Comparison of ENCODE assay signal across 20 cellular contexts in the genomic region with DNA sequence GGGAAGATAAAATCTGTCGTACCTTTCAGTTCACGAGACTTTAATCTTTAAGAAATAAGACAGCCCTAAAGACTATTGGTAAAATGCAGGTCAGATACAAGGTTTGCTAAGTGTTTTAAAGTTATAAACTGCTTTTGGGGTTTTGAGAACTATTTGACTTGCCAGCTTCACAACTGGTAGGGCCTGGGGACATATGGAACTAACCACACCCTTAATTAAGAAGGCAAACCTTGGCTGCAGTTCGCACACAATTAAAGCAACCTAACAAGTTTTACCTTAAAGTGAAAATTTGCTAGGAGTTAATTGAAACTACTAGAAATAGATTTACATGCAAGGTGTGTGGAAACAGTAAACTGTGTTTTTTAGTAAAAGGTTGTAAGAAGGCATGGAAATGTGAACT.
DNase-seq lines count a peak whose midpoint lies in the region; ATAC-seq, FAIRE-seq and TF ChIP-seq lines count a peak whose summit lies in the region.
"Had no signal": no experiment of that assay in that cellular context is flagged by ENCODE, and none has a peak within 500 bp of the region (broad histone marks: within the 10 kb centered on the region; RNA-seq: fewer than 3 reads in every experiment).

No MANE protein-coding gene starts in this region.

- TF ChIP-seq CTCF in 22Rv1 (IDR thresholded peaks at IDR 0.05) (no peak), K562 (IDR thresholded peaks at IDR 0.05 in 2 of 3, conservative IDR thresholded peaks at IDR 0.05 in 1 of 3; ENCODE audit: insufficient read depth in 2 of 3, low read depth in 1 of 3, low read length in 3 of 3) (no peak), smooth muscle cell (IDR thresholded peaks at IDR 0.05; ENCODE audit: borderline replicate concordance, insufficient read depth, poor library complexity, severe bottlenecking) (no peak), mucosa of descending colon (IDR thresholded peaks at IDR 0.05) (no peak), RWPE1 (conservative IDR thresholded peaks at IDR 0.05; ENCODE audit: low read depth) (no peak)

- H3K4me3 ChIP-seq in K562 (no peak overlapping the region), smooth muscle cell (no peak overlapping the region), mucosa of descending colon (no peak overlapping the region)
- H3K4me3 ChIP-seq: A549; BLaER1 treated with 17β-estradiol and CSF1 and Interleukin-3, amounts not matched to agents 10 nM and 100 nM; GM12878 had no signal

- no peaks in the 10 kb centered on the region for H3K36me3 ChIP-seq in K562 (ENCODE audit: control insufficient read depth, insufficient read depth, low read length)
- H3K36me3 ChIP-seq in smooth muscle cell (ENCODE audit: low read depth): no peaks in the 10 kb centered on the region
- H3K36me3 ChIP-seq in mucosa of descending colon (ENCODE audit: low read depth): no peaks in the 10 kb centered on the region

- H3K27ac Mint-ChIP-seq in activated naive CD4-positive, alpha-beta T cell treated with anti-CD3 and anti-CD28 coated beads, Interleukin-2, amount 50 U/mL, for 72 hours: no peak overlapping the region
- H3K27ac Mint-ChIP-seq: CD8-positive, alpha-beta memory T cell had no signal

- H3K9ac ChIP-seq in K562 (ENCODE audit: insufficient read depth in 1 of 2, low read depth in 2 of 2, low read length in 2 of 2) (no peak overlapping the region), smooth muscle cell (ENCODE audit: low read depth) (no peak overlapping the region)
- H3K9ac ChIP-seq: BLaER1 treated with 17β-estradiol and CSF1 and Interleukin-3, amounts not matched to agents 10 nM and 100 nM had no signal

- H3K79me2 ChIP-seq in K562 (ENCODE audit: control insufficient read depth, insufficient read depth, low read length) (no peaks in the 10 kb centered on the region), smooth muscle cell (ENCODE audit: low read depth) (no peaks in the 10 kb centered on the region)

- H3K9me3 ChIP-seq in K562 (replicated peaks; ENCODE audit: control insufficient read depth, insufficient read depth, low read depth, low read length) (no peaks in the 10 kb centered on the region), smooth muscle cell (replicated peaks; ENCODE audit: low read depth) (no peaks in the 10 kb centered on the region), mucosa of descending colon (peaks cover 3% of the 10 kb centered on the region)
- H3K9me3 ChIP-seq: A549 had no signal

- TF ChIP-seq EP300 in K562 (IDR thresholded peaks at IDR 0.05; ENCODE audit: low read length): no peak

- H3K27me3 ChIP-seq in K562 (ENCODE audit: control insufficient read depth in 2 of 2, insufficient read depth in 2 of 2, low read length in 2 of 2): peaks cover 0 to 11% of the 10 kb centered on the region in 2 experiments; a peak in 2 of 5 replicates
- no peaks in the 10 kb centered on the region for H3K27me3 ChIP-seq in smooth muscle cell (ENCODE audit: low read depth)
- H3K27me3 ChIP-seq: BLaER1 treated with 17β-estradiol and CSF1 and Interleukin-3, amounts not matched to agents 10 nM and 100 nM had no signal

- WGBS in K562 (ENCODE audit: insufficient coverage, low coverage, missing lambda C conversion rate): 2% methylated on average over 3 of the region's 3 CpGs
- WGBS in smooth muscle cell (ENCODE audit: low lambda C conversion rate): 79% methylated on average over 3 of the region's 3 CpGs

- CTCF ChIA-PET in K562 (lab: Yijun Ruan, JAX; ENCODE audit: low intra/inter-chr PET ratio) (no interaction called here), RWPE1 (lab: Yijun Ruan, JAX) (interaction anchor here (0.7 kb wide), 1 partner anchor 510 kb away, joined by 3 read pairs; no protein-coding TSS in a partner anchor)

- POLR2A ChIA-PET in K562 (lab: Yijun Ruan, JAX) (no interaction called here), RWPE1 (lab: Yijun Ruan, JAX; ENCODE audit: low non-redundant PET) (no interaction called here)

- no peak for TF ChIP-seq RAD21 in K562 (CRISPR knock-in tag; conservative IDR thresholded peaks at IDR 0.05 in 1 of 2, IDR thresholded peaks at IDR 0.05 in 1 of 2)

- FAIRE-seq in K562 (lab: Jason Lieb, UNC): no peak
- peak; percentile 84 for FAIRE-seq in islet of Langerhans (lab: Jason Lieb, UNC)
- FAIRE-seq: A549, D721Med, GM12878, GM18507 had no signal

- H4K20me1 ChIP-seq in K562 (replicated peaks; ENCODE audit: control insufficient read depth, insufficient read depth, low read length): no peaks in the 10 kb centered on the region
- no peaks in the 10 kb centered on the region for H4K20me1 ChIP-seq in smooth muscle cell (ENCODE audit: low read depth)
- H4K20me1 ChIP-seq: BLaER1 treated with 17β-estradiol and CSF1 and Interleukin-3, amounts not matched to agents 10 nM and 100 nM had no signal

- H2AFZ ChIP-seq in K562 (ENCODE audit: low read depth, low read length) (no peak overlapping the region), smooth muscle cell (ENCODE audit: low read depth) (no peak overlapping the region)

- H3K4me2 ChIP-seq in K562 (ENCODE audit: insufficient read depth, low read length): no peak overlapping the region
- H3K4me2 ChIP-seq in smooth muscle cell: peak overlapping the region; percentile 43
- H3K4me2 ChIP-seq: A549 had no signal

- no TSS peak for BruUV-seq in K562 (replicated peaks; lab: Mats Ljungman, UMichigan)

- H3K9me3 Mint-ChIP-seq in activated naive CD4-positive, alpha-beta T cell treated with anti-CD3 and anti-CD28 coated beads, Interleukin-2, amount 50 U/mL, for 72 hours: peaks cover 4 to 6% of the 10 kb centered on the region in 2 donors

- H3K27ac ChIP-seq in 22Rv1: peak overlapping the region; percentile 57
- no peak overlapping the region for H3K27ac ChIP-seq in K562 (ENCODE audit: extremely low read depth, low read depth, low read length)
- peak overlapping the region; percentile 59 for H3K27ac ChIP-seq in smooth muscle cell (ENCODE audit: low read depth)
- no peak overlapping the region for H3K27ac ChIP-seq in RWPE1
- H3K27ac ChIP-seq: A549; BLaER1 treated with 17β-estradiol and CSF1 and Interleukin-3, amounts not matched to agents 10 nM and 100 nM had no signal

- H3K36me3 Mint-ChIP-seq in activated naive CD4-positive, alpha-beta T cell treated with anti-CD3 and anti-CD28 coated beads, Interleukin-2, amount 50 U/mL, for 72 hours: peaks cover 5 to 6% of the 10 kb centered on the region in 2 donors
- H3K36me3 Mint-ChIP-seq: CD8-positive, alpha-beta memory T cell had no signal

- no peaks in the 10 kb centered on the region for H3K9me1 ChIP-seq in K562 (ENCODE audit: control insufficient read depth, insufficient read depth, low read length)

- H3F3A ChIP-seq in smooth muscle cell (ENCODE audit: low read depth): no peaks in the 10 kb centered on the region

- no peaks in the 10 kb centered on the region; a peak in 2 of 5 replicates for H3K4me1 ChIP-seq in K562 (replicated peaks in 1 of 2; ENCODE audit: control insufficient read depth in 2 of 2, insufficient read depth in 2 of 2, low read length in 2 of 2)
- H3K4me1 ChIP-seq in smooth muscle cell (ENCODE audit: low read depth): peaks cover 4% of the 10 kb centered on the region
- no peaks in the 10 kb centered on the region for H3K4me1 ChIP-seq in mucosa of descending colon (ENCODE audit: low read depth)
- H3K4me1 ChIP-seq: A549 had no signal

- no peak for DNase-seq in K562 (ENCODE audit: extremely low read depth in 1 of 4, low spot score in 3 of 4)
- DNase-seq in smooth muscle cell (lab: John Stamatoyannopoulos, UW; ENCODE audit: unreplicated experiment): no peak
- no peak for DNase-seq in mucosa of descending colon
- DNase-seq in activated naive CD4-positive, alpha-beta T cell treated with anti-CD3 and anti-CD28 coated beads, Interleukin-2, amount 50 U/mL, for 72 hours (ENCODE audit: low spot score in 2 of 2): no peak
- no peak for DNase-seq in DMS79 (lab: John Stamatoyannopoulos, UW)
- no peak for DNase-seq in RWPE1 (ENCODE audit: low spot score)
- DNase-seq: CD8-positive, alpha-beta memory T cell; GDM1; GOT3; MM.1S; NCI-H2081 treated with DMSO at 0.1 percent for 48 hours; NCI-H510A treated with DMSO at 0.1 percent for 48 hours; SHP77 treated with DMSO at 0.1 percent for 48 hours had no signal

- ATAC-seq in K562: no peak
- ATAC-seq in mucosa of descending colon: no peak
- no peak for ATAC-seq in activated naive CD4-positive, alpha-beta T cell treated with anti-CD3 and anti-CD28 coated beads, Interleukin-2, amount 50 U/mL, for 72 hours
- ATAC-seq: A549, GM12878 had no signal

- intact Hi-C loops in K562 (cut with micrococcal nuclease) (no loop called here), mucosa of descending colon (cut with DNase I, micrococcal nuclease) (no loop called here)

- in situ Hi-C loops in K562 (cut with MboI): no loop called here

- TF ChIP-seq POLR2A in K562 (conservative IDR thresholded peaks at IDR 0.05): no peak

TF ChIP-seq in K562, 482 proteins besides CTCF, POLR2A, EP300 and RAD21:
- TF ChIP-seq SOX6 (IDR thresholded peaks at IDR 0.05): no peak
- TF ChIP-seq, protein P1, sequence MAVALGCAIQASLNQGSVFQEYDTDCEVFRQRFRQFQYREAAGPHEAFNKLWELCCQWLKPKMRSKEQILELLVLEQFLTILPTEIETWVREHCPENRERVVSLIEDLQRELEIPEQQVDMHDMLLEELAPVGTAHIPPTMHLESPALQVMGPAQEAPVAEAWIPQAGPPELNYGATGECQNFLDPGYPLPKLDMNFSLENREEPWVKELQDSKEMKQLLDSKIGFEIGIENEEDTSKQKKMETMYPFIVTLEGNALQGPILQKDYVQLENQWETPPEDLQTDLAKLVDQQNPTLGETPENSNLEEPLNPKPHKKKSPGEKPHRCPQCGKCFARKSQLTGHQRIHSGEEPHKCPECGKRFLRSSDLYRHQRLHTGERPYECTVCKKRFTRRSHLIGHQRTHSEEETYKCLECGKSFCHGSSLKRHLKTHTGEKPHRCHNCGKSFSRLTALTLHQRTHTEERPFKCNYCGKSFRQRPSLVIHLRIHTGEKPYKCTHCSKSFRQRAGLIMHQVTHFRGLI (CRISPR knock-in tag; IDR thresholded peaks at IDR 0.05): 0 out of 2 replicates have a peak, but pooled peaks have one; percentile 14

Comparison
In these comparisons a context has a peak if more than half of its experiments do, and no peak if none do; other contexts are left out.
1. H3K27ac ChIP-seq: peak in 22Rv1 (single experiment) and smooth muscle cell (single experiment); none in K562 (single experiment) and RWPE1 (single experiment).